ENCODE assay signal across 21 cellular contexts in genomic region chr4:119029847-119030535, GRCh38.
A peak's percentile ranks its signal among the peaks of the same experiment; 100 is the strongest.
DNase-seq lines count a peak whose midpoint lies in the region; ATAC-seq and TF ChIP-seq lines count a peak whose summit lies in the region.
"Had no signal": no experiment of that assay in that cellular context is flagged by ENCODE, and none has a peak within 500 bp of the region (broad histone marks: within the 10 kb centered on the region; RNA-seq: fewer than 3 reads in every experiment).

No MANE protein-coding gene starts in this region.

- peaks cover 10% of the 10 kb centered on the region for H3K4me1 Mint-ChIP-seq in MCF 10A (ENCODE audit: insufficient read depth, unreplicated experiment)
- H3K4me1 Mint-ChIP-seq: central memory CD8-positive, alpha-beta T cell had no signal

- H3K4me3 ChIP-seq in breast epithelium (peak overlapping the region; percentile 4 to 40 (median 19)), muscle layer of colon (ENCODE audit: low read depth in 1 of 2, low read length in 2 of 2) (peak overlapping the region; percentile 67 to 79), stomach (peak overlapping the region; percentile 37 to 41 (median 40)), right lobe of liver (no peak overlapping the region)
- H3K4me3 ChIP-seq: lower lobe of right lung had no signal

- TF ChIP-seq CTCF in breast epithelium (IDR thresholded peaks at IDR 0.05) (no peak), MCF 10A (IDR thresholded peaks at IDR 0.05; ENCODE audit: unreplicated experiment) (no peak), stomach (IDR thresholded peaks at IDR 0.05) (no peak), right lobe of liver (IDR thresholded peaks at IDR 0.05) (no peak)

- no peak for TF ChIP-seq EP300 in stomach (IDR thresholded peaks at IDR 0.05)

- no peaks in the 10 kb centered on the region for H3K9me3 Mint-ChIP-seq in MCF 10A (ENCODE audit: unreplicated experiment)
- H3K9me3 Mint-ChIP-seq: activated CD8-positive, alpha-beta T cell treated with anti-CD3 and anti-CD28 coated beads for 36 hours; activated naive CD4-positive, alpha-beta T cell treated with anti-CD3 and anti-CD28 coated beads, Interleukin-2, amount 50 U/mL, for 72 hours; activated T-helper 2 cell treated with anti-CD3 and anti-CD28 coated beads, Interferon-gamma antibody, Interleukin-2, Interleukin-4, amounts not matched to agents 10 μg/mL and 5 μg/mL and 100 μg/mL, durations not matched to agents 14 hours and 24 hours and 36 hours; CD4-positive, alpha-beta T cell; central memory CD8-positive, alpha-beta T cell had no signal

- BruUV-seq in MCF 10A (replicated peaks; lab: Mats Ljungman, UMichigan), result no TSS peak

- H3K4me3 Mint-ChIP-seq in MCF 10A (ENCODE audit: unreplicated experiment), result no peak overlapping the region
- H3K4me3 Mint-ChIP-seq: activated CD8-positive, alpha-beta T cell treated with anti-CD3 and anti-CD28 coated beads for 36 hours; CD4-positive, alpha-beta T cell; central memory CD8-positive, alpha-beta T cell had no signal

- no peaks in the 10 kb centered on the region for H3K4me1 ChIP-seq in breast epithelium
- peaks cover 34% of the 10 kb centered on the region for H3K4me1 ChIP-seq in muscle layer of colon (ENCODE audit: insufficient read depth, low read length)
- peaks cover 4 to 16% (median 9%) of the 10 kb centered on the region in 4 donors for H3K4me1 ChIP-seq in stomach
- peaks cover 0 to 3% (median 0%) of the 10 kb centered on the region in 4 donors for H3K4me1 ChIP-seq in right lobe of liver

- TF ChIP-seq POLR2A in breast epithelium (IDR thresholded peaks at IDR 0.05) (no peak), stomach (IDR thresholded peaks at IDR 0.05) (no peak), right lobe of liver (IDR thresholded peaks at IDR 0.05) (no peak)

- ATAC-seq in right lobe of liver, result no peak
- ATAC-seq in HG03520 (IDR thresholded peaks at IDR 0.05; ENCODE audit: unreplicated experiment), result no peak
- ATAC-seq: activated CD8-positive, alpha-beta T cell treated with anti-CD3 and anti-CD28 coated beads for 36 hours; activated naive CD4-positive, alpha-beta T cell treated with anti-CD3 and anti-CD28 coated beads, Interleukin-2, amount 50 U/mL, for 72 hours; lower lobe of right lung had no signal

- no peaks in the 10 kb centered on the region for H3K9me3 ChIP-seq in breast epithelium
- H3K9me3 ChIP-seq in muscle layer of colon (ENCODE audit: low read length), result no peaks in the 10 kb centered on the region
- H3K9me3 ChIP-seq in stomach, result no peaks in the 10 kb centered on the region
- no peaks in the 10 kb centered on the region for H3K9me3 ChIP-seq in right lobe of liver
- H3K9me3 ChIP-seq: lower lobe of right lung had no signal

- H3K27ac Mint-ChIP-seq in MCF 10A (ENCODE audit: low read depth, unreplicated experiment), result no peak overlapping the region
- H3K27ac Mint-ChIP-seq: activated CD8-positive, alpha-beta T cell treated with anti-CD3 and anti-CD28 coated beads for 36 hours; activated naive CD4-positive, alpha-beta T cell treated with anti-CD3 and anti-CD28 coated beads, Interleukin-2, amount 50 U/mL, for 72 hours; activated T-helper 2 cell treated with anti-CD3 and anti-CD28 coated beads, Interferon-gamma antibody, Interleukin-2, Interleukin-4, amounts not matched to agents 10 μg/mL and 5 μg/mL and 100 μg/mL, durations not matched to agents 14 hours and 24 hours and 36 hours; CD4-positive, alpha-beta T cell had no signal

- CTCF ChIA-PET in MCF 10A (lab: Yijun Ruan, JAX), result interaction anchor here (0.8 to 4.2 kb wide), 6 partner anchors 12 to 183 kb away, joined by 3 to 32 read pairs (median 4); no protein-coding TSS in a partner anchor

- peak overlapping the region; percentile 69 for H3K9ac ChIP-seq in muscle layer of colon (ENCODE audit: low read length)

- no peaks in the 10 kb centered on the region for H3K36me3 Mint-ChIP-seq in MCF 10A (ENCODE audit: insufficient read depth, unreplicated experiment)
- H3K36me3 Mint-ChIP-seq: activated naive CD4-positive, alpha-beta T cell treated with anti-CD3 and anti-CD28 coated beads, Interleukin-2, amount 50 U/mL, for 72 hours had no signal

- intact Hi-C loops in breast epithelium (cut with DNase I; ENCODE audit: low total_unique reads), result no loop called here
- intact Hi-C loops in MCF 10A (cut with micrococcal nuclease), result loop anchor here (5.0 kb wide), 1 partner anchor 673 kb away; no protein-coding TSS in a partner anchor
- intact Hi-C loops in stomach (cut with DNase I; ENCODE audit: low total_unique reads), result loop anchor here (10.0 kb wide), 1 partner anchor 255 kb away; no protein-coding TSS in a partner anchor
- intact Hi-C loops in right lobe of liver (cut with DNase I), result no loop called here

- 75 to 93% (median 91%) methylated on average over 18 of the region's 18 CpGs for WGBS in stomach, 5 donors
- WGBS in right lobe of liver (ENCODE audit: insufficient coverage, low coverage, low lambda C conversion rate, missing lambda C conversion rate), result 67% methylated on average over 12 of the region's 18 CpGs

- H3K27me3 ChIP-seq in breast epithelium (no peaks in the 10 kb centered on the region), muscle layer of colon (ENCODE audit: control insufficient read depth in 1 of 2, insufficient read depth in 2 of 2, low read length in 2 of 2) (no peaks in the 10 kb centered on the region), stomach (no peaks in the 10 kb centered on the region), right lobe of liver (no peaks in the 10 kb centered on the region)

- DNase-seq in breast epithelium (ENCODE audit: low spot score in 2 of 2) (no peak), MCF 10A (ENCODE audit: unreplicated experiment) (no peak), stomach (no peak), right lobe of liver (no peak), SW 1271 (lab: John Stamatoyannopoulos, UW) (no peak)
- no peak for DNase-seq in activated CD4-positive, alpha-beta T cell treated with anti-CD3 and anti-CD28 coated beads for 4 hours
- DNase-seq: 8988T; activated CD8-positive, alpha-beta T cell treated with anti-CD3 and anti-CD28 coated beads for 36 hours; CD4-positive, alpha-beta T cell; head of caudate nucleus; lower lobe of right lung; NCI-H1436; NCI-H82; RPMI8226; stimulated activated naive CD8-positive, alpha-beta T cell treated with anti-CD3 and anti-CD28 coated beads, Interleukin-15, Interleukin-2, amounts not matched to agents 100 U/mL and 50 U/mL, for 24 hours; trophoblast cell had no signal

- no peaks in the 10 kb centered on the region for H3K36me3 ChIP-seq in breast epithelium
- H3K36me3 ChIP-seq in muscle layer of colon (ENCODE audit: insufficient read depth, low read length), result peaks cover 48% of the 10 kb centered on the region
- H3K36me3 ChIP-seq in stomach, result peaks cover 11 to 51% (median 20%) of the 10 kb centered on the region in 4 donors
- H3K36me3 ChIP-seq in right lobe of liver, result no peaks in the 10 kb centered on the region
- H3K36me3 ChIP-seq: lower lobe of right lung had no signal

- H3K27ac ChIP-seq in breast epithelium (peak overlapping the region in 1 of 2 donors; percentile 56), muscle layer of colon (ENCODE audit: low read depth, low read length) (peak overlapping the region; percentile 71), stomach (peak overlapping the region in 4 of 5 donors; percentile 84 to 93 (median 87)), right lobe of liver (no peak overlapping the region)
- H3K27ac ChIP-seq: lower lobe of right lung had no signal

- POLR2A ChIA-PET in MCF 10A (lab: Yijun Ruan, JAX), result interaction anchor here (1.1 to 7.2 kb wide), 2 partner anchors 9 to 41 kb away, joined by 3 to 152 read pairs; no protein-coding TSS in a partner anchor

- no peaks in the 10 kb centered on the region for H3K27me3 Mint-ChIP-seq in MCF 10A (ENCODE audit: insufficient read depth, unreplicated experiment)
- H3K27me3 Mint-ChIP-seq: activated CD8-positive, alpha-beta T cell treated with anti-CD3 and anti-CD28 coated beads for 36 hours; CD4-positive, alpha-beta T cell had no signal

Comparison
In these comparisons a context has a peak if more than half of its experiments do, and no peak if none do; other contexts are left out.
1. intact Hi-C loops: an anchor here in MCF 10A (5.0 kb wide) and stomach (10.0 kb wide); none called in breast epithelium and right lobe of liver.
2. H3K27ac ChIP-seq: peak in muscle layer of colon (single experiment) and stomach (4 of 5); none in right lobe of liver (0 of 3).
3. H3K4me3 ChIP-seq: peak in breast epithelium (3 of 3), muscle layer of colon (2 of 2) and stomach (4 of 4); none in right lobe of liver (0 of 3).